ENCODE assay signal across 8 cellular contexts in genomic region chr9:130508218-130508617, GRCh38.
"Had no signal": no experiment of that assay in that cellular context is flagged by ENCODE, and none has a peak within 500 bp of the region (broad histone marks: within the 10 kb centered on the region; RNA-seq: fewer than 3 reads in every experiment).

No MANE protein-coding gene starts in this region.

- H3K27ac Mint-ChIP-seq: IgD-negative memory B cell had no signal

- H3K27ac ChIP-seq: HL-60, KMS-11 had no signal

- H3K4me2 ChIP-seq: KMS-11 had no signal

- H3K4me3 Mint-ChIP-seq: IgD-negative memory B cell had no signal

- ATAC-seq: HepG2 had no signal

- FAIRE-seq: HepG2, HTR-8/SVneo had no signal

- H3K9ac ChIP-seq: KMS-11 had no signal

- DNase-seq: IMR-90, KBM-7, KG1 had no signal

- H3K4me1 Mint-ChIP-seq: IgD-negative memory B cell had no signal
